21 cellular contexts compared by ENCODE assay signal in the genomic region with DNA sequence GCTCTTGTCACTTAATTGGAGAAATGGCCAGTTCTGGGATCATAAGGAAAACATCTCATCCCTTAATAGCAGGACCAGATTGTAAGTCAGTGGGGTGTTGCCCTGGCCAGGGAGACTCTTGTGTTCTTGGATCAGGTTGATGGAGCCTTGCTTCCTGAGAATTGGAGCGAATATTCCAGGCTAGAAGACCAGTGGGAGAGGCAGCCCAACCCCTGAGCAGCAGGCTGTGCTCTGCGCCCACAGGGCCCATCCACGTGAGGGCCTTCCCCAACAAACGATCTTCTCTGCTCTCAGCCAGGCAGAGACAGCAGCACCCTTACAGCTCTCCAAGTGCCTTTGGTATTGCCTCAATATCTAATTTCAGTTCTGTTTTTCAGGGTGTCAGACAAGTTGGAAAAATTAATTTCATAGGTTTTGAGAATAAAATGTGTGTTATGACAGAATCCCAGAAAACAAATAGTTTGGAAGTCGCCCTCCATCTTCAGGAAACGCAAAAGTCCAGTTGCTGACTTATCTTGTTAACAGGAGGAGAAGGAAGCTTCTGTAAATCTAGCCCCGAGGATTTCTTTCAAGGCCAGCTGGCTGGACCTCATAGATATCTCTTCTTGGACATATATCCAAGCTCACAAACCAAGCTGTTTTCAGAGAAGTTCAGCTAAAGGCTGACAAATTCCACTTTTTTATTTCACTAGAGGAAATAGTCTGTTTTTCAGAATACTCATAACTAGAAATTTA.
DNase-seq lines count a peak whose midpoint lies in the region; ATAC-seq and TF ChIP-seq lines count a peak whose summit lies in the region.
"Had no signal": no experiment of that assay in that cellular context is flagged by ENCODE, and none has a peak within 500 bp of the region (broad histone marks: within the 10 kb centered on the region; RNA-seq: fewer than 3 reads in every experiment).

No MANE protein-coding gene starts in this region.

- H3K9me3 ChIP-seq in esophagus muscularis mucosa (no peaks in the 10 kb centered on the region), lower lobe of right lung (no peaks in the 10 kb centered on the region), stomach (no peaks in the 10 kb centered on the region)
- H3K9me3 ChIP-seq: upper lobe of left lung had no signal

- H3K27me3 Mint-ChIP-seq in HFFc6 (ENCODE audit: insufficient read depth) = peaks cover 4% of the 10 kb centered on the region; the same call in 1 of the 2 replicates

- 0 out of 2 replicates have a peak, but pooled peaks cover 6% of the 10 kb centered on the region for H3K36me3 Mint-ChIP-seq in HFFc6 (ENCODE audit: low read depth)
- H3K36me3 Mint-ChIP-seq: activated naive CD8-positive, alpha-beta T cell treated with anti-CD3 and anti-CD28 coated beads, Interleukin-2, amount 10 ng/mL, durations not matched to agents 7 days and 5 days; CD4-positive, CD25-positive, alpha-beta regulatory T cell; naive B cell had no signal

- peaks cover 0 to 21% (median 9%) of the 10 kb centered on the region in 4 donors for H3K4me1 ChIP-seq in esophagus muscularis mucosa
- no peaks in the 10 kb centered on the region for H3K4me1 ChIP-seq in lower lobe of right lung
- peaks cover 0 to 19% (median 0%) of the 10 kb centered on the region in 4 donors for H3K4me1 ChIP-seq in stomach
- H3K4me1 ChIP-seq: parathyroid adenoma, upper lobe of left lung had no signal

- H3K27me3 ChIP-seq in esophagus muscularis mucosa (no peaks in the 10 kb centered on the region), lower lobe of right lung (ENCODE audit: low read depth) (no peaks in the 10 kb centered on the region), stomach (no peaks in the 10 kb centered on the region)
- H3K27me3 ChIP-seq: upper lobe of left lung had no signal

- H3K4me3 ChIP-seq in esophagus muscularis mucosa (no peak overlapping the region), lower lobe of right lung (no peak overlapping the region), stomach (no peak overlapping the region)
- H3K4me3 ChIP-seq: upper lobe of left lung had no signal

- peak overlapping the region; percentile 23; the same call in 1 of the 2 replicates for H3K27ac Mint-ChIP-seq in HFFc6
- H3K27ac Mint-ChIP-seq: activated CD4-positive, alpha-beta memory T cell treated with anti-CD3 and anti-CD28 coated beads, Interleukin-2, amount 10 ng/mL, durations not matched to agents 7 days and 5 days; activated naive CD8-positive, alpha-beta T cell treated with anti-CD3 and anti-CD28 coated beads, Interleukin-2, amount 10 ng/mL, durations not matched to agents 7 days and 5 days; activated T-helper 1 cell treated with anti-CD3 and anti-CD28 coated beads, Interleukin-12 subunit alpha, Interleukin-12 subunit beta, Interleukin-2, Interleukin-4 antibody, amounts not matched to agents 30 ng/mL and 10 ng/mL and 1 ng/mL, durations not matched to agents 14 hours and 24 hours and 36 hours; CD4-positive, CD25-positive, alpha-beta regulatory T cell; naive B cell; T-helper 1 cell treated with Interleukin-12 subunit alpha and Interleukin-12 subunit beta and Interleukin-4 antibody, amounts not matched to agents 30 μg/mL and 1 μg/mL, for 36 hours had no signal

- no peak for ATAC-seq in lower lobe of right lung
- ATAC-seq: HCT116, left lobe of liver had no signal

- intact Hi-C loops in esophagus muscularis mucosa (cut with DNase I) (no loop called here), lower lobe of right lung (cut with DNase I) (no loop called here), stomach (cut with DNase I; ENCODE audit: low total_unique reads) (no loop called here)

- H3K4me1 Mint-ChIP-seq in HFFc6 (ENCODE audit: low read depth) = peaks cover 23% of the 10 kb centered on the region
- H3K4me1 Mint-ChIP-seq: activated CD4-positive, alpha-beta memory T cell treated with anti-CD3 and anti-CD28 coated beads, Interleukin-2, amount 10 ng/mL, durations not matched to agents 7 days and 5 days; activated naive CD8-positive, alpha-beta T cell treated with anti-CD3 and anti-CD28 coated beads, Interleukin-2, amount 10 ng/mL, durations not matched to agents 7 days and 5 days; CD4-positive, CD25-positive, alpha-beta regulatory T cell; central memory CD8-positive, alpha-beta T cell; naive B cell had no signal

- in situ Hi-C loops in KBM-7 (cut with MboI; ENCODE audit: low pct_unique_long_range_greater_than_20kb, low sequenced_read_pairs) = no loop called here

- TF ChIP-seq POLR2A in esophagus muscularis mucosa (IDR thresholded peaks at IDR 0.05; ENCODE audit: low read depth) (no peak), stomach (IDR thresholded peaks at IDR 0.05) (no peak)

- peak overlapping the region; percentile 38 to 58 (median 46) for H3K27ac ChIP-seq in esophagus muscularis mucosa (replicated peaks in 1 of 4)
- H3K27ac ChIP-seq in lower lobe of right lung = peak overlapping the region; percentile 18
- H3K27ac ChIP-seq in stomach = peak overlapping the region in 3 of 5 donors; percentile 1 to 62 (median 58)
- H3K27ac ChIP-seq in caudate nucleus (ENCODE audit: low read depth, low read length) = no peak overlapping the region
- H3K27ac ChIP-seq: parathyroid adenoma, upper lobe of left lung had no signal

- no peak for DNase-seq in HFFc6
- peak; percentile 92 for DNase-seq in esophagus muscularis mucosa (ENCODE audit: extremely low spot score)
- no peak for DNase-seq in lower lobe of right lung
- DNase-seq in stomach = no peak
- no peak for DNase-seq in NCI-H2171 treated with DMSO at 0.1 percent for 48 hours (lab: John Stamatoyannopoulos, UW)
- DNase-seq in KBM-7 = no peak
- DNase-seq in Kasumi-1 (lab: John Stamatoyannopoulos, UW) = no peak
- no peak for DNase-seq in caudate nucleus (lab: John Stamatoyannopoulos, UW)
- DNase-seq: activated CD4-positive, alpha-beta memory T cell treated with anti-CD3 and anti-CD28 coated beads, Interleukin-2, amount 10 ng/mL, durations not matched to agents 7 days and 5 days; activated naive CD8-positive, alpha-beta T cell treated with anti-CD3 and anti-CD28 coated beads, Interleukin-2, amount 10 ng/mL, durations not matched to agents 7 days and 5 days; CD4-positive, CD25-positive, alpha-beta regulatory T cell; DMS153; naive B cell; NCI-H1694 had no signal

- no peaks in the 10 kb centered on the region for H3K36me3 ChIP-seq in esophagus muscularis mucosa
- no peaks in the 10 kb centered on the region for H3K36me3 ChIP-seq in lower lobe of right lung
- no peaks in the 10 kb centered on the region for H3K36me3 ChIP-seq in stomach
- H3K36me3 ChIP-seq: upper lobe of left lung had no signal

- no peak for TF ChIP-seq CTCF in HFFc6 (IDR thresholded peaks at IDR 0.05)
- TF ChIP-seq CTCF in esophagus muscularis mucosa (IDR thresholded peaks at IDR 0.05) = no peak
- no peak for TF ChIP-seq CTCF in lower lobe of right lung (IDR thresholded peaks at IDR 0.05)
- TF ChIP-seq CTCF in stomach (IDR thresholded peaks at IDR 0.05) = no peak

- H3K9me3 Mint-ChIP-seq in HFFc6 = no peaks in the 10 kb centered on the region; the same call in 1 of the 2 replicates
- H3K9me3 Mint-ChIP-seq: activated CD4-positive, alpha-beta memory T cell treated with anti-CD3 and anti-CD28 coated beads, Interleukin-2, amount 10 ng/mL, durations not matched to agents 7 days and 5 days; activated T-helper 1 cell treated with anti-CD3 and anti-CD28 coated beads, Interleukin-12 subunit alpha, Interleukin-12 subunit beta, Interleukin-2, Interleukin-4 antibody, amounts not matched to agents 30 ng/mL and 10 ng/mL and 1 ng/mL, durations not matched to agents 14 hours and 24 hours and 36 hours; central memory CD8-positive, alpha-beta T cell; T-helper 1 cell treated with Interleukin-12 subunit alpha and Interleukin-12 subunit beta and Interleukin-4 antibody, amounts not matched to agents 30 μg/mL and 1 μg/mL, for 36 hours had no signal

- TF ChIP-seq EP300 in esophagus muscularis mucosa (IDR thresholded peaks at IDR 0.05) (no peak), stomach (IDR thresholded peaks at IDR 0.05) (no peak)

- no peak overlapping the region for H3K4me3 Mint-ChIP-seq in HFFc6
- H3K4me3 Mint-ChIP-seq: activated CD4-positive, alpha-beta memory T cell treated with anti-CD3 and anti-CD28 coated beads, Interleukin-2, amount 10 ng/mL, durations not matched to agents 7 days and 5 days; activated naive CD8-positive, alpha-beta T cell treated with anti-CD3 and anti-CD28 coated beads, Interleukin-2, amount 10 ng/mL, durations not matched to agents 7 days and 5 days; activated T-helper 1 cell treated with anti-CD3 and anti-CD28 coated beads, Interleukin-12 subunit alpha, Interleukin-12 subunit beta, Interleukin-2, Interleukin-4 antibody, amounts not matched to agents 30 ng/mL and 10 ng/mL and 1 ng/mL, durations not matched to agents 14 hours and 24 hours and 36 hours; CD4-positive, CD25-positive, alpha-beta regulatory T cell; central memory CD8-positive, alpha-beta T cell; naive B cell; T-helper 1 cell treated with Interleukin-12 subunit alpha and Interleukin-12 subunit beta and Interleukin-4 antibody, amounts not matched to agents 30 μg/mL and 1 μg/mL, for 36 hours had no signal

- 63% methylated on average over 7 of the region's 7 CpGs for WGBS in esophagus muscularis mucosa
- 62 to 73% (median 67%) methylated on average over 7 of the region's 7 CpGs for WGBS in stomach, 5 donors
